ENCODE assay signal across 10 cellular contexts in the genomic region with DNA sequence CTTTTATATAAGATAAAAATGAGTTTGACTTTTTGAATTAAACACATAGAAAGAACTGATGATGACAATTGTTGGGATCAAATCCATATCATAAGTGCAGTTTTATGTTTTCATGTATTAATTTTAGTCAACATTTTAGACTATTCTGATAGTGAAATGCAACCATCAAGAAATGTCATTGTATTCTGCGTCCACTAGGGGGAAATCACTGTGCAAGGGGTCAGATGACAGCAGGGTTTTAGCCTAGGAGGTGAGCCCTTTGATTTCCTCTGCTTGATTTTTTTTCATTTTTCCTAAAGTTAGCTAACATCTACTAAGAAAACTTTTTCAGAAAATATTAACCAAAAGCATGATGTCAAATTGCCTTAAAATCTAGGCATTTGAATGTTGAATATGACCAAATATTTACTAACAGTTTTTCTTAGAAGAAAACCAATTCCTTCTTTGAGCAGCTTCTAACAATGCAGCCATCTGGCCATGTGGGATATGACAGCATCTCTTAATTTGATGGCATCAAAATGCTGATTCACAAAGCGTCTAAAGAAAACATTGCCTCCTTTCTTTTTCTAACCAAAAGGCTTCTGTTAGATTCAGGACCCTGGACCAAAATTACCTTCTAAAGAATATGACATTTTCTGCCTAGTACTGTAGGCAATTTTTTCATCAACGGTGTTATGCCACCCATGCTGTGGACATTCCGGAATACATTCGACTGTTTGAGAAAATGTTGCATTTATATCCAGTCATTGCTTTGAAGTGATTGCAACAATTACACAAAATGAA.
DNase-seq lines count a peak whose midpoint lies in the region; ATAC-seq and TF ChIP-seq lines count a peak whose summit lies in the region.
"Had no signal": no experiment of that assay in that cellular context is flagged by ENCODE, and none has a peak within 500 bp of the region (broad histone marks: within the 10 kb centered on the region; RNA-seq: fewer than 3 reads in every experiment).

No MANE protein-coding gene starts in this region.

- H3K4me3 Mint-ChIP-seq in natural killer cell treated with Interleukin-12 subunit alpha and Interleukin-12 subunit beta and Interleukin-15 and Interleukin-18, amount 100 ng/mL, for 72 hours: no peak overlapping the region

- no peaks in the 10 kb centered on the region for H3K9me3 ChIP-seq in RWPE2 (ENCODE audit: severe bottlenecking)

- no peak overlapping the region for H3K27ac Mint-ChIP-seq in natural killer cell treated with Interleukin-12 subunit alpha and Interleukin-12 subunit beta and Interleukin-15 and Interleukin-18, amount 100 ng/mL, for 72 hours

- no peak overlapping the region for H3K4me3 ChIP-seq in RWPE2 (ENCODE audit: severe bottlenecking)
- H3K4me3 ChIP-seq: lung, SK-N-MC had no signal

- ATAC-seq in GM19324 (IDR thresholded peaks at IDR 0.05; ENCODE audit: low FRiP score, unreplicated experiment) (peak; percentile 56), HG03432 (IDR thresholded peaks at IDR 0.05; ENCODE audit: unreplicated experiment) (peak; percentile 96), RWPE2 (ENCODE audit: low read depth) (no peak; the same call in 2 of the 3 replicates), sciatic nerve (no peak)
- ATAC-seq in natural killer cell treated with Interleukin-12 subunit alpha and Interleukin-12 subunit beta and Interleukin-15 and Interleukin-18, amount 100 ng/mL, for 72 hours: no peak

- DNase-seq in DMS 273 (lab: John Stamatoyannopoulos, UW; ENCODE audit: unreplicated experiment) (peak; percentile 77), RWPE2 (ENCODE audit: low spot score) (no peak), inferior parietal cortex (ENCODE audit: extremely low spot score) (peak; percentile 44), activated gamma-delta T cell (lab: John Stamatoyannopoulos, UW) (no peak), sciatic nerve (ENCODE audit: low spot score) (no peak)
- no peak for DNase-seq in natural killer cell treated with Interleukin-12 subunit alpha and Interleukin-12 subunit beta and Interleukin-15 and Interleukin-18, amount 100 ng/mL, for 72 hours (ENCODE audit: low spot score)

- peaks cover 7% of the 10 kb centered on the region for H3K9me3 Mint-ChIP-seq in natural killer cell treated with Interleukin-12 subunit alpha and Interleukin-12 subunit beta and Interleukin-15 and Interleukin-18, amount 100 ng/mL, for 72 hours

- no peaks in the 10 kb centered on the region for H3K36me3 ChIP-seq in RWPE2 (ENCODE audit: low read depth)

- no peaks in the 10 kb centered on the region for H3K36me3 Mint-ChIP-seq in natural killer cell treated with Interleukin-12 subunit alpha and Interleukin-12 subunit beta and Interleukin-15 and Interleukin-18, amount 100 ng/mL, for 72 hours

- H3K27me3 Mint-ChIP-seq in natural killer cell treated with Interleukin-12 subunit alpha and Interleukin-12 subunit beta and Interleukin-15 and Interleukin-18, amount 100 ng/mL, for 72 hours: no peaks in the 10 kb centered on the region

- no peak overlapping the region for H3K27ac ChIP-seq in RWPE2 (ENCODE audit: poor library complexity, severe bottlenecking)
- H3K27ac ChIP-seq: SK-N-MC had no signal

- no peaks in the 10 kb centered on the region for H3K4me1 Mint-ChIP-seq in natural killer cell treated with Interleukin-12 subunit alpha and Interleukin-12 subunit beta and Interleukin-15 and Interleukin-18, amount 100 ng/mL, for 72 hours (ENCODE audit: low read depth in 2 of 2)

- H3K4me1 ChIP-seq in RWPE2 (ENCODE audit: insufficient read depth, poor library complexity, severe bottlenecking): no peaks in the 10 kb centered on the region

- H3K27me3 ChIP-seq in RWPE2 (ENCODE audit: insufficient read depth, poor library complexity, severe bottlenecking): no peaks in the 10 kb centered on the region

- intact Hi-C loops in sciatic nerve (cut with DNase I): no loop called here

- TF ChIP-seq CTCF in RWPE2 (IDR thresholded peaks at IDR 0.05; ENCODE audit: poor library complexity, severe bottlenecking): peak; percentile 83

Comparison
In these comparisons a context has a peak if more than half of its experiments do, and no peak if none do; other contexts are left out.
1. DNase-seq: peak in DMS 273 (single experiment) and inferior parietal cortex (single experiment); none in RWPE2 (single experiment), natural killer cell treated with Interleukin-12 subunit alpha and Interleukin-12 subunit beta and Interleukin-15 and Interleukin-18, amount 100 ng/mL, for 72 hours (single experiment), activated gamma-delta T cell (single experiment) and sciatic nerve (single experiment).
2. ATAC-seq: peak in GM19324 (single experiment) and HG03432 (single experiment); none in RWPE2 (single experiment), natural killer cell treated with Interleukin-12 subunit alpha and Interleukin-12 subunit beta and Interleukin-15 and Interleukin-18, amount 100 ng/mL, for 72 hours (0 of 2) and sciatic nerve (single experiment).